9 cellular contexts compared by ENCODE assay signal in the genomic region with DNA sequence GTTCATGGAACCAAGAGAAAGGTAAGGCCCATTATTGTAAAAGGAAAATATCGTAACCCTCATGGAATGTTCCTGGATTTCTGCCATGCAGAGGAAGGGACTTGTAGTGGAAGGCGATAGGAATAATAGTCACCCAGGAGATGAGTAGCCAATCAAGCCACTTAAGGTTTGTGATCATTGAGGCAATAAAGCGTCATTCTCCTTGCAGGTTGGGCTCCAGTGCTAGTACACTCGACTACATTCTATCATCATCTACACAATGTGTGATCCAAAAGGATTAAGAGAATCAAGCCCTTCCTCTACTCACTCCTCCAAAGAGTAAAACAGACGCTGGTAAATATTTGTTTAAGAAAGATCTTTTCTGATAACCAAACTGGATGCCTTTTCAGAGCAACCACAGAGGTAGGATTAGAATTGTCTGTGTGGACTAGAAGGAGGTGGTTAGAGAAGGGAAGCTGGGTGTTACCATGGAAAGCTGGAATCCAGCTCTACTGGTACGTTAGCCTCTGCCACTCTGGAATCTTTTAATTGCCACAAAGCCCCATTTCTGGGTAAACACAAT.
A peak's percentile ranks its signal among the peaks of the same experiment; 100 is the strongest.
DNase-seq lines count a peak whose midpoint lies in the region; TF ChIP-seq lines count a peak whose summit lies in the region.
"Had no signal": no experiment of that assay in that cellular context is flagged by ENCODE, and none has a peak within 500 bp of the region (broad histone marks: within the 10 kb centered on the region; RNA-seq: fewer than 3 reads in every experiment).

No MANE protein-coding gene starts in this region.

- TF ChIP-seq EP300 in Ishikawa (IDR thresholded peaks at IDR 0.05; ENCODE audit: borderline replicate concordance): peak; percentile 44

- no peak for TF ChIP-seq RAD21 in Ishikawa (IDR thresholded peaks at IDR 0.05; ENCODE audit: low read depth)

- TF ChIP-seq CTCF in astrocyte of the spinal cord (IDR thresholded peaks at IDR 0.05; ENCODE audit: low read depth, low read length): no peak

- DNase-seq in A172 (ENCODE audit: low spot score) (peak; percentile 67), astrocyte of the spinal cord (ENCODE audit: low read depth, low spot score) (peak; percentile 73), iris pigment epithelial cell (ENCODE audit: low read depth) (peak; percentile 91), COLO668 (lab: John Stamatoyannopoulos, UW; ENCODE audit: unreplicated experiment) (no peak), amniotic stem cell (lab: John Stamatoyannopoulos, UW) (no peak), putamen (ENCODE audit: low spot score) (no peak), activated gamma-delta T cell treated with Interleukin-2 at 50 U/mL for 16 hours (no peak)
- DNase-seq: effector CD8-positive, alpha-beta T cell had no signal

- H3K4me3 ChIP-seq in astrocyte of the spinal cord (ENCODE audit: low read depth, low read length): no peak overlapping the region

- in situ Hi-C loops in astrocyte of the spinal cord (cut with HindIII; ENCODE audit: low sequenced_read_pairs): no loop called here

TF ChIP-seq in Ishikawa, 13 proteins besides CTCF, POLR2A, EP300 and RAD21:
- TF ChIP-seq NFIC (IDR thresholded peaks at IDR 0.05) (peak; percentile 68), TCF12 (IDR thresholded peaks at IDR 0.05; ENCODE audit: low read depth) (peak; percentile 44; the same call in 1 of the 2 replicates), TEAD4 (IDR thresholded peaks at IDR 0.05) (peak; percentile 89), EGR1 (IDR thresholded peaks at IDR 0.05) (no peak)
- TF ChIP-seq, protein P1, sequence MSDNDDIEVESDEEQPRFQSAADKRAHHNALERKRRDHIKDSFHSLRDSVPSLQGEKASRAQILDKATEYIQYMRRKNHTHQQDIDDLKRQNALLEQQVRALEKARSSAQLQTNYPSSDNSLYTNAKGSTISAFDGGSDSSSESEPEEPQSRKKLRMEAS (IDR thresholded peaks at IDR 0.05): peak; percentile 12; the same call in 1 of the 2 replicates

Comparison
In these comparisons a context has a peak if more than half of its experiments do, and no peak if none do; other contexts are left out.
1. DNase-seq: peak in A172 (single experiment), astrocyte of the spinal cord (single experiment) and iris pigment epithelial cell (single experiment); none in COLO668 (single experiment), amniotic stem cell (single experiment), putamen (single experiment) and activated gamma-delta T cell treated with Interleukin-2 at 50 U/mL for 16 hours (single experiment).